In the genomic region with DNA sequence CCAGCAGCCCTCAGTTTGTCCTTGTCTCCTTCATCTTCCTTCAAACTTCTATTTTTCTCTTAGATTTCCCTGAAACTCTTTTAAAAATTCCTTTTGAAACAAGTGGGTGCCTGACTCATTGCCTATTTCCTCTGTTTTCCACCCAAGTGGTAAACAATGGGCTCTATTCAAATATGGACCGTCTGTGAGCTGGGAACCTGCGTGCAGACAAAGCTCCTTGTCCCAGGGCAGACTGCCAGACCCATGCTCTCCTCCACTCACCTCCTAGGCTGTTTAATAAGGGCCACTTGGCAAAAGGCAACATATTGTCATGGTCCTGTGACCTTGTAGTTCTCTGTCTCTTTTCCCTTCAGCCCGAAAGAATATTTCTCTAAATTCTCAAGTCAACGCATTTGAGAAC, we compare ENCODE assay signal across 14 cellular contexts.
A peak's percentile ranks its signal among the peaks of the same experiment; 100 is the strongest.
DNase-seq lines count a peak whose midpoint lies in the region; ATAC-seq and TF ChIP-seq lines count a peak whose summit lies in the region.
"Had no signal": no experiment of that assay in that cellular context is flagged by ENCODE, and none has a peak within 500 bp of the region (broad histone marks: within the 10 kb centered on the region; RNA-seq: fewer than 3 reads in every experiment).

No MANE protein-coding gene starts in this region.

- H3K4me3 ChIP-seq in AG10803 (ENCODE audit: low read length), result no peak overlapping the region
- H3K4me3 ChIP-seq in HUES48 (ENCODE audit: low read depth, low read length), result no peak overlapping the region
- no peak overlapping the region for H3K4me3 ChIP-seq in left lung
- no peak overlapping the region for H3K4me3 ChIP-seq in gastroesophageal sphincter
- H3K4me3 ChIP-seq: BLaER1 treated with 17β-estradiol and CSF1 and Interleukin-3, amounts not matched to agents 10 nM and 100 nM; cardiac muscle cell; tibial nerve had no signal

- H3K9ac ChIP-seq in HUES48 (ENCODE audit: low read depth, low read length), result no peak overlapping the region
- H3K9ac ChIP-seq: BLaER1 treated with 17β-estradiol and CSF1 and Interleukin-3, amounts not matched to agents 10 nM and 100 nM had no signal

- intact Hi-C loops in left lung (cut with DNase I), result no loop called here

- peak; percentile 70 for ATAC-seq in left lung
- ATAC-seq in gastroesophageal sphincter, result no peak
- no peak for ATAC-seq in HG03342 (IDR thresholded peaks at IDR 0.05; ENCODE audit: unreplicated experiment)
- ATAC-seq: activated CD4-positive, CD25-positive, alpha-beta regulatory T cell treated with anti-CD3 and anti-CD28 coated beads, Interleukin-2, amount 50 U/mL, for 24 hours had no signal

- WGBS in gastroesophageal sphincter (ENCODE audit: low coverage in 1 of 2), 2 donors, result 52 to 60% methylated on average over 4 of the region's 4 CpGs

- H3K27me3 ChIP-seq in HUES48 (ENCODE audit: control insufficient read depth, insufficient read depth, low read length) (no peaks in the 10 kb centered on the region), left lung (no peaks in the 10 kb centered on the region), gastroesophageal sphincter (no peaks in the 10 kb centered on the region)
- H3K27me3 ChIP-seq: BLaER1 treated with 17β-estradiol and CSF1 and Interleukin-3, amounts not matched to agents 10 nM and 100 nM; cardiac muscle cell; tibial nerve had no signal

- no peak for TF ChIP-seq POLR2A in gastroesophageal sphincter (IDR thresholded peaks at IDR 0.05)

- H3K9me3 ChIP-seq in HUES48 (ENCODE audit: control insufficient read depth, insufficient read depth, low read length), result no peaks in the 10 kb centered on the region
- H3K9me3 ChIP-seq in left lung, result no peaks in the 10 kb centered on the region
- no peaks in the 10 kb centered on the region for H3K9me3 ChIP-seq in gastroesophageal sphincter
- H3K9me3 ChIP-seq: BLaER1 treated with 17β-estradiol and CSF1 and Interleukin-3, amounts not matched to agents 10 nM and 100 nM; tibial nerve had no signal

- H3K4me1 ChIP-seq in HUES48 (ENCODE audit: control insufficient read depth, insufficient read depth, low read length), result peaks cover 8% of the 10 kb centered on the region; the same call in 1 of the 2 replicates
- peaks cover 0 to 9% of the 10 kb centered on the region in 2 donors for H3K4me1 ChIP-seq in left lung
- H3K4me1 ChIP-seq in gastroesophageal sphincter, result no peaks in the 10 kb centered on the region

- TF ChIP-seq EP300 in gastroesophageal sphincter (IDR thresholded peaks at IDR 0.05), result no peak

- TF ChIP-seq CTCF in AG10803 (conservative IDR thresholded peaks at IDR 0.05; ENCODE audit: low read length) (no peak), left lung (IDR thresholded peaks at IDR 0.05) (no peak), gastroesophageal sphincter (IDR thresholded peaks at IDR 0.05) (no peak)

- peak; percentile 98 for DNase-seq in AG10803 (ENCODE audit: low read depth)
- DNase-seq in dermis blood vessel endothelial cell, result peak; percentile 99
- peak in 1 of 2 donors; percentile 69 for DNase-seq in left lung
- no peak for DNase-seq in mesenteric fat pad (ENCODE audit: low spot score)
- DNase-seq in activated gamma-delta T cell treated with Interleukin-2 at 50 U/mL for 16 hours, result no peak
- DNase-seq: activated T-cell treated with anti-CD3 and anti-CD28 coated beads, Interleukin-2, amount 50 U/mL, for 48 hours; SHP77 had no signal

- H3K36me3 ChIP-seq in HUES48 (ENCODE audit: control insufficient read depth, insufficient read depth, low read length), result no peaks in the 10 kb centered on the region
- no peaks in the 10 kb centered on the region for H3K36me3 ChIP-seq in left lung
- H3K36me3 ChIP-seq in gastroesophageal sphincter, result no peaks in the 10 kb centered on the region
- H3K36me3 ChIP-seq: BLaER1 treated with 17β-estradiol and CSF1 and Interleukin-3, amounts not matched to agents 10 nM and 100 nM; cardiac muscle cell; tibial nerve had no signal

- peak overlapping the region; percentile 38 for H3K27ac ChIP-seq in HUES48 (ENCODE audit: low read depth, low read length)
- peak overlapping the region in 1 of 2 donors; percentile 20 for H3K27ac ChIP-seq in left lung
- no peak overlapping the region for H3K27ac ChIP-seq in gastroesophageal sphincter
- H3K27ac ChIP-seq: BLaER1 treated with 17β-estradiol and CSF1 and Interleukin-3, amounts not matched to agents 10 nM and 100 nM; cardiac muscle cell had no signal

Comparison
In these comparisons a context has a peak if more than half of its experiments do, and no peak if none do; other contexts are left out.
1. DNase-seq: peak in AG10803 (single experiment) and dermis blood vessel endothelial cell (single experiment); none in mesenteric fat pad (single experiment) and activated gamma-delta T cell treated with Interleukin-2 at 50 U/mL for 16 hours (single experiment).